ENCODE assay signal across 20 cellular contexts in the genomic region with DNA sequence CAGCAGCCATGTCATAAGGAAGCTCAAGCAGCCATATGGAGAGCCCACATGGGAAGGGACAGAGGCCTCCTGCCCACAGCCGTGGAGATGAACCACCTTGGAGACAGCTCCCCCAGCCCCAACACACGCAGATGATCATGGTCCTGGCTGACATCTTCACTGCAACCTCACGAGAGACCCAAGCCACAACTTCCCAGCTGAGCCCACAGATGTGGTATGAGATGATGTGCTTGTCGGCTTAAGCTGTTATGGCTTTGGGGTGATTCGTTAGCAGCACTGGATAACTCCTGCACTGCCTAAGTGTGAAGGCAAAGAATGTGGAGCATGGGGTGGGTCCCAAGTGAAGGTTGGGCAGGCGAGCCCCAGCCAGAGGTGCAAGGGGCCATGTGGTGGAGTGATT.
DNase-seq lines count a peak whose midpoint lies in the region; ATAC-seq and TF ChIP-seq lines count a peak whose summit lies in the region.
"Had no signal": no experiment of that assay in that cellular context is flagged by ENCODE, and none has a peak within 500 bp of the region (broad histone marks: within the 10 kb centered on the region; RNA-seq: fewer than 3 reads in every experiment).

No MANE protein-coding gene starts in this region.

- TF ChIP-seq EP300 in sigmoid colon (IDR thresholded peaks at IDR 0.05), result no peak

- no peaks in the 10 kb centered on the region for H3K27me3 ChIP-seq in DND-41 (ENCODE audit: insufficient read depth, low read length, poor library complexity)
- H3K27me3 ChIP-seq in sigmoid colon, result no peaks in the 10 kb centered on the region
- H3K27me3 ChIP-seq: BE2C; BLaER1 treated with 17β-estradiol and CSF1 and Interleukin-3, amounts not matched to agents 10 nM and 100 nM had no signal

- H3K27ac Mint-ChIP-seq in activated CD8-positive, alpha-beta T cell treated with anti-CD3 and anti-CD28 coated beads, Interleukin-2, amount 10 ng/mL, durations not matched to agents 7 days and 5 days, result no peak overlapping the region
- H3K27ac Mint-ChIP-seq in activated CD8-positive, alpha-beta T cell treated with anti-CD3 and anti-CD28 coated beads for 36 hours, result no peak overlapping the region
- H3K27ac Mint-ChIP-seq in neural crest cell (ENCODE audit: unreplicated experiment), result peak overlapping the region; percentile 78
- H3K27ac Mint-ChIP-seq: CD14-positive monocyte; CD4-positive, alpha-beta T cell; CD8-positive, alpha-beta memory T cell; GM23338; H9 had no signal

- no peak overlapping the region for H3K4me2 ChIP-seq in DND-41 (ENCODE audit: insufficient read depth, low read length)
- H3K4me2 ChIP-seq: BLaER1 treated with 17β-estradiol and CSF1 and Interleukin-3, amounts not matched to agents 10 nM and 100 nM; GM23338 had no signal

- H3K79me2 ChIP-seq in DND-41 (ENCODE audit: insufficient read depth, low read length), result no peaks in the 10 kb centered on the region

- CTCF ChIA-PET in activated CD8-positive, alpha-beta T cell treated with anti-CD3 and anti-CD28 coated beads, Interleukin-2, amount 10 ng/mL, durations not matched to agents 7 days and 5 days (lab: Charles Lee), result no interaction called here
- CTCF ChIA-PET in activated CD8-positive, alpha-beta T cell treated with anti-CD3 and anti-CD28 coated beads for 36 hours (lab: Charles Lee), result no interaction called here

- H3K36me3 Mint-ChIP-seq in activated CD8-positive, alpha-beta T cell treated with anti-CD3 and anti-CD28 coated beads, Interleukin-2, amount 10 ng/mL, durations not matched to agents 7 days and 5 days (ENCODE audit: low read depth), result peaks cover 15% of the 10 kb centered on the region
- H3K36me3 Mint-ChIP-seq in activated CD8-positive, alpha-beta T cell treated with anti-CD3 and anti-CD28 coated beads for 36 hours (ENCODE audit: low read depth), result peaks cover 5% of the 10 kb centered on the region
- H3K36me3 Mint-ChIP-seq in neural crest cell (ENCODE audit: low read depth), result peaks cover 26% of the 10 kb centered on the region
- H3K36me3 Mint-ChIP-seq: CD14-positive monocyte had no signal

- no peak overlapping the region for H3K27ac ChIP-seq in DND-41 (ENCODE audit: low read length)
- H3K27ac ChIP-seq in VCaP, result peak overlapping the region; percentile 82; the same call in 1 of the 2 replicates
- no peak overlapping the region for H3K27ac ChIP-seq in sigmoid colon
- H3K27ac ChIP-seq: 22Rv1; BLaER1 treated with 17β-estradiol and CSF1 and Interleukin-3, amounts not matched to agents 10 nM and 100 nM had no signal

- peaks cover 18% of the 10 kb centered on the region for H3K9me3 Mint-ChIP-seq in activated CD8-positive, alpha-beta T cell treated with anti-CD3 and anti-CD28 coated beads, Interleukin-2, amount 10 ng/mL, durations not matched to agents 7 days and 5 days (ENCODE audit: insufficient read depth)
- H3K9me3 Mint-ChIP-seq in activated CD8-positive, alpha-beta T cell treated with anti-CD3 and anti-CD28 coated beads for 36 hours, result peaks cover 18% of the 10 kb centered on the region
- H3K9me3 Mint-ChIP-seq in neural crest cell, result peaks cover 23% of the 10 kb centered on the region
- H3K9me3 Mint-ChIP-seq: CD4-positive, alpha-beta T cell had no signal

- H3K9me3 ChIP-seq in DND-41 (ENCODE audit: insufficient read depth, low read length, severe bottlenecking) (peaks cover 14% of the 10 kb centered on the region), sigmoid colon (peaks cover 0 to 3% (median 0%) of the 10 kb centered on the region in 4 donors)
- H3K9me3 ChIP-seq: BE2C had no signal

- no peaks in the 10 kb centered on the region for H3K36me3 ChIP-seq in DND-41 (ENCODE audit: insufficient read depth, low read length)
- no peaks in the 10 kb centered on the region for H3K36me3 ChIP-seq in sigmoid colon
- H3K36me3 ChIP-seq: BE2C had no signal

- POLR2A ChIA-PET in activated CD8-positive, alpha-beta T cell treated with anti-CD3 and anti-CD28 coated beads, Interleukin-2, amount 10 ng/mL, durations not matched to agents 7 days and 5 days (lab: Charles Lee), result no interaction called here
- POLR2A ChIA-PET in activated CD8-positive, alpha-beta T cell treated with anti-CD3 and anti-CD28 coated beads for 36 hours (lab: Charles Lee), result interaction anchor here (0.5 kb wide), 1 partner anchor 112 kb away, joined by 3 read pairs; no protein-coding TSS in a partner anchor

- WGBS in sigmoid colon, 2 donors, result 89 to 93% methylated on average over 6 of the region's 6 CpGs

- H2AFZ ChIP-seq in DND-41 (ENCODE audit: low read depth, low read length), result no peak overlapping the region
- H2AFZ ChIP-seq: GM23338 had no signal

- no peak for TF ChIP-seq CTCF in activated CD8-positive, alpha-beta T cell treated with anti-CD3 and anti-CD28 coated beads for 36 hours (IDR thresholded peaks at IDR 0.05)
- TF ChIP-seq CTCF in DND-41 (IDR thresholded peaks at IDR 0.05; ENCODE audit: borderline replicate concordance, extremely low read depth, low read length, poor library complexity, severe bottlenecking), result no peak
- no peak for TF ChIP-seq CTCF in VCaP (conservative IDR thresholded peaks at IDR 0.05)
- TF ChIP-seq CTCF in neural crest cell (conservative IDR thresholded peaks at IDR 0.05), result no peak
- TF ChIP-seq CTCF in sigmoid colon (IDR thresholded peaks at IDR 0.05), result no peak

- H3K27me3 Mint-ChIP-seq in activated CD8-positive, alpha-beta T cell treated with anti-CD3 and anti-CD28 coated beads, Interleukin-2, amount 10 ng/mL, durations not matched to agents 7 days and 5 days (ENCODE audit: low read depth), result no peaks in the 10 kb centered on the region
- H3K27me3 Mint-ChIP-seq in activated CD8-positive, alpha-beta T cell treated with anti-CD3 and anti-CD28 coated beads for 36 hours, result no peaks in the 10 kb centered on the region
- H3K27me3 Mint-ChIP-seq in neural crest cell (ENCODE audit: low read depth), result no peaks in the 10 kb centered on the region

- intact Hi-C loops in activated CD8-positive, alpha-beta T cell treated with anti-CD3 and anti-CD28 coated beads for 36 hours (cut with micrococcal nuclease), result no loop called here
- intact Hi-C loops in sigmoid colon (cut with DNase I), result no loop called here

- H3K4me3 Mint-ChIP-seq in activated CD8-positive, alpha-beta T cell treated with anti-CD3 and anti-CD28 coated beads, Interleukin-2, amount 10 ng/mL, durations not matched to agents 7 days and 5 days, result no peak overlapping the region
- no peak overlapping the region for H3K4me3 Mint-ChIP-seq in activated CD8-positive, alpha-beta T cell treated with anti-CD3 and anti-CD28 coated beads for 36 hours
- H3K4me3 Mint-ChIP-seq in neural crest cell, result no peak overlapping the region
- H3K4me3 Mint-ChIP-seq: CD14-positive monocyte; CD4-positive, alpha-beta T cell; CD8-positive, alpha-beta memory T cell; GM23338; H9 had no signal

- H3K4me3 ChIP-seq in DND-41 (ENCODE audit: low read depth in 1 of 2, low read length in 2 of 2) (no peak overlapping the region), sigmoid colon (no peak overlapping the region)
- H3K4me3 ChIP-seq: BLaER1 treated with 17β-estradiol and CSF1 and Interleukin-3, amounts not matched to agents 10 nM and 100 nM; GM23338 had no signal

- no peaks in the 10 kb centered on the region for H3K4me1 ChIP-seq in DND-41 (ENCODE audit: insufficient read depth, low read length)
- peaks cover 0 to 11% (median 8%) of the 10 kb centered on the region in 4 donors for H3K4me1 ChIP-seq in sigmoid colon

- H3K9ac ChIP-seq in DND-41 (ENCODE audit: low read depth, low read length), result no peak overlapping the region
- H3K9ac ChIP-seq: BLaER1 treated with 17β-estradiol and CSF1 and Interleukin-3, amounts not matched to agents 10 nM and 100 nM had no signal

- no peak for TF ChIP-seq POLR2A in sigmoid colon (IDR thresholded peaks at IDR 0.05)

- peaks cover 17% of the 10 kb centered on the region for H3K4me1 Mint-ChIP-seq in activated CD8-positive, alpha-beta T cell treated with anti-CD3 and anti-CD28 coated beads, Interleukin-2, amount 10 ng/mL, durations not matched to agents 7 days and 5 days (ENCODE audit: low read depth)
- H3K4me1 Mint-ChIP-seq in activated CD8-positive, alpha-beta T cell treated with anti-CD3 and anti-CD28 coated beads for 36 hours (ENCODE audit: low read depth), result no peaks in the 10 kb centered on the region
- peaks cover 7% of the 10 kb centered on the region for H3K4me1 Mint-ChIP-seq in neural crest cell
- H3K4me1 Mint-ChIP-seq: CD14-positive monocyte had no signal

- no peaks in the 10 kb centered on the region for H4K20me1 ChIP-seq in DND-41 (ENCODE audit: insufficient read depth, low read length)
- H4K20me1 ChIP-seq: BLaER1 treated with 17β-estradiol and CSF1 and Interleukin-3, amounts not matched to agents 10 nM and 100 nM had no signal

- no peak for DNase-seq in activated CD8-positive, alpha-beta T cell treated with anti-CD3 and anti-CD28 coated beads, Interleukin-2, amount 10 ng/mL, durations not matched to agents 7 days and 5 days
- DNase-seq in activated CD8-positive, alpha-beta T cell treated with anti-CD3 and anti-CD28 coated beads for 36 hours, result no peak
- DNase-seq in DND-41 (peak; percentile 26), neural crest cell (ENCODE audit: low read depth, low spot score) (no peak), sigmoid colon (no peak), SHP77 (lab: John Stamatoyannopoulos, UW) (no peak)
- DNase-seq in activated naive CD4-positive, alpha-beta T cell treated with anti-CD3 and anti-CD28 coated beads, Interleukin-2, amount 50 U/mL, for 16 hours, result no peak
- DNase-seq: BE2C; CD4-positive, alpha-beta T cell; CD8-positive, alpha-beta memory T cell; DMS 273 treated with DMSO at 0.1 percent for 48 hours; DMS79; GF-D8; H9 had no signal

- ATAC-seq in activated CD8-positive, alpha-beta T cell treated with anti-CD3 and anti-CD28 coated beads, Interleukin-2, amount 10 ng/mL, durations not matched to agents 7 days and 5 days, result peak; percentile 47
- no peak for ATAC-seq in activated CD8-positive, alpha-beta T cell treated with anti-CD3 and anti-CD28 coated beads for 36 hours
- ATAC-seq in DND-41 (ENCODE audit: insufficient read depth, low read depth), result peak; percentile 71; the same call in 2 of the 3 replicates
- ATAC-seq: GM23338, HCT116 had no signal
